27 cellular contexts compared by ENCODE assay signal in genomic region chr7:100565133-100565571, GRCh38. TPM values are rescaled to one million over a fixed set of nuclear protein-coding genes. Genes with fewer than 3 reads are reported as not detected.
"Had no signal": no experiment of that assay in that cellular context is flagged by ENCODE, and none has a peak within 500 bp of the region (broad histone marks: within the 10 kb centered on the region; RNA-seq: fewer than 3 reads in every experiment).

No MANE protein-coding gene starts in this region.

- H3K36me3 Mint-ChIP-seq: brain, WTC11 had no signal

- H3K4me3 Mint-ChIP-seq: activated T-cell treated with anti-CD3 and anti-CD28 coated beads, Interleukin-2, amount 50 U/mL, for 4 hours; brain; dendritic cell treated with granulocyte-macrophage colony-stimulating factor and Interleukin-4, amounts not matched to agents 40 ng/mL and 50 ng/mL, for 4 days; naive thymus-derived CD4-positive, alpha-beta T cell; neural crest cell; WTC11 had no signal

- H3K27me3 ChIP-seq: testis, upper lobe of left lung had no signal

- FAIRE-seq: endometrium, keratinocyte, small intestine had no signal

- H3K27ac ChIP-seq: heart right ventricle, testis, upper lobe of left lung had no signal

- H3K27me3 Mint-ChIP-seq: naive thymus-derived CD4-positive, alpha-beta T cell had no signal

- ATAC-seq: activated T-cell treated with anti-CD3 and anti-CD28 coated beads, Interleukin-2, amount 50 U/mL, for 4 hours; heart right ventricle; naive thymus-derived CD4-positive, alpha-beta T cell; sciatic nerve; WTC11 had no signal

- H3K27ac Mint-ChIP-seq: dendritic cell treated with granulocyte-macrophage colony-stimulating factor and Interleukin-4, amounts not matched to agents 40 ng/mL and 50 ng/mL, for 4 days had no signal

- H3K9me3 Mint-ChIP-seq: activated T-cell treated with anti-CD3 and anti-CD28 coated beads, Interleukin-2, amount 50 U/mL, for 4 hours; brain; dendritic cell treated with granulocyte-macrophage colony-stimulating factor and Interleukin-4, amounts not matched to agents 40 ng/mL and 50 ng/mL, for 4 days; naive thymus-derived CD4-positive, alpha-beta T cell; neural crest cell; WTC11 had no signal

- H3K4me3 ChIP-seq: heart right ventricle, lung, testis, upper lobe of left lung had no signal

- H3K9me3 ChIP-seq: heart right ventricle, testis, upper lobe of left lung had no signal

- DNase-seq: activated CD4-positive, alpha-beta T cell treated with anti-CD3 and anti-CD28 coated beads, Interleukin-2, amount 50 U/mL, for 4 hours; activated CD8-positive, alpha-beta memory T cell treated with anti-CD3 and anti-CD28 coated beads, Interleukin-2, amount 50 U/mL, for 48 hours; activated naive CD4-positive, alpha-beta T cell treated with Interleukin-2 at 50 U/mL for 16 hours; activated T-cell treated with anti-CD3 and anti-CD28 coated beads, Interleukin-2, amount 50 U/mL, for 4 hours; effector CD4-positive, alpha-beta T cell; erythroblast; foreskin fibroblast; heart right ventricle; naive thymus-derived CD4-positive, alpha-beta T cell; occipital lobe; small intestine; stimulated activated CD4-positive, alpha-beta T cell treated with anti-CD3 and anti-CD28 coated beads, Interleukin-2, amount 100 ng/mL, for 24 hours; stimulated activated naive CD4-positive, alpha-beta T cell; T-helper 1 cell; T-helper 9 cell; testis; upper lobe of left lung had no signal

RNA-seq across cellular contexts. Expression of gene SAP25, which starts 8.5 kb away (rescaled TPM):
- total RNA-seq: cardiac septum, fibroblast of lung, occipital lobe had no signal
